In the genomic region with DNA sequence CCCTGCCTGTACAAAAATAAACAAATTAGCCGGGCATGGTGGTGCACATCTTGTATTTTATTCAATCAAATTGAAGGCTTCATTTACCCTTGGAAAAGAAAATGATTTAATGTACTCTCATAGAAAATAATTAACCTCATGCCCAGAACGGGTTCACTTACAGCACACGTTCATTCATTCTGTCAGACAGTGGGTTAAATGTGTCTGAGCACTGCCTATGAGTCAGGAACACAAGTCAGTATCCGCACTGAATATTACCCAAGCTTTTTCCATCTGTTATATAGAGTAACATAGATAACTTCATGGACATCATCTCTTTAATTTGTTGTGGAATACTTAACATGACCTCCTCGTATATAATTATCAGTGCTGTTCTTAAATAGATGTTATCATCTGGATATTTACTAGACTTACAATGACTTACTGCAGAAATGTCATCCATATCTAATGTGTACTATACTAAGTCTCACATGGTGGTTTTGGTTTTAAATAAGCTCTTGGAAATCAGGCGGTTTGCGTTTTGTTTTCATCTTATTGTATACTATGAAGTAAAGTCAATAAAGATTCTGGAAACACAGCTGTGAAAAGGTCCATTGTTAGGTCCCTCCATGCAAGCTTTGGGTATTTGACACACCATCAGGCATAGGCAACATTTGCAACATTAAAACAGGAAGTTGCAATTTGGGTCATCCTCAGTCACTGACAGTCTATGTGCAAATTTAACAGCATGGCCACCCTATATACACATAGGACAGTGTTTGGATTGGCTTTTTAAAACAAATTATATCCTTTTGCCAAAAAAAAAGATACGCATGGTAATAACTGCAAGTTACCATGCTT, we compare ENCODE assay signal across 8 cellular contexts. TPM values are rescaled to one million over a fixed set of nuclear protein-coding genes. Genes with fewer than 3 reads are reported as not detected.
"Had no signal": no experiment of that assay in that cellular context is flagged by ENCODE, and none has a peak within 500 bp of the region (broad histone marks: within the 10 kb centered on the region; RNA-seq: fewer than 3 reads in every experiment).

No MANE protein-coding gene starts in this region.

RNA-seq across cellular contexts. Expression of a gene that starts 44.6 kb away (rescaled TPM):
- total RNA-seq: activated naive CD4-positive, alpha-beta T cell treated with anti-CD3 and anti-CD28 coated beads for 36 hours; activated T-helper 17 cell treated with anti-CD3 and anti-CD28 coated beads, Interleukin-2, amount 50 U/mL, for 72 hours; adrenal gland; body of pancreas; left lung; temporal lobe; upper lobe of right lung; WTC11 had no signal
- polyA plus RNA-seq: adrenal gland had no signal
